8 cellular contexts compared by ENCODE assay signal in the genomic region with DNA sequence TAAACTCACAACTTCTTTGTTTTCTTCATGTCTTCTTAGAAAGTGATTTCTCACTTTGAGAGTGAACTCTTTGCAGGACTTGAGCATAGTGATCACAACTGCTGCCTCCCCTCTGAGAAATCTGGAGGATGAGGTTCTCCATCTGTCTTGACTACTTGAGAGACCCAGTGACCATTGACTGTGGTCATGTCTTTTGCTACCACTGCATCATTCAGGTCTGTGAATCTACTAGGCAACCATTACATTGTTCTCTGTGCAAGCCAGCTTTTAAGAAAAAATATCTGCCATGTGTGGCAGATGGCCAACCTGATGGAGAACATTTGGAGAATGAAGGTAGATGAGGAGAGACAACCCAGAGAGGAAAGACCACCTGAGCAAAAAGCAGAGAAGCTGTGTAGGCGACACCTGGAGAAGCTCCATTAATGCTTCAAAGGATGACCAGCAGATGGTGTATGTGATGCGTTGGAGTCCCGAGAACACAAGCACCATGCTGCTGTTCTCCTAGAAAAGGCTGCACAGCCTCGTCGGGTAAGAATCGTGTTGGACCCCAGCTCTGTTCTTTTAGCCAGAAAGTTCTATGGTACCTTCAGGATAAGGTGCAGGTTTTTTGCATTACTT. TPM values are rescaled to one million over a fixed set of nuclear protein-coding genes. Genes with fewer than 3 reads are reported as not detected.
DNase-seq lines count a peak whose midpoint lies in the region; ATAC-seq and TF ChIP-seq lines count a peak whose summit lies in the region.

No MANE protein-coding gene starts in this region.

- ATAC-seq in mucosa of descending colon = peak; percentile 44
- ATAC-seq in HG03442 (IDR thresholded peaks at IDR 0.05; ENCODE audit: unreplicated experiment) = no peak
- ATAC-seq in GM21515 (IDR thresholded peaks at IDR 0.05; ENCODE audit: unreplicated experiment) = no peak

- peak; percentile 53 for DNase-seq in DMS 273 (lab: John Stamatoyannopoulos, UW; ENCODE audit: unreplicated experiment)
- no peak for DNase-seq in DMS 273 treated with DMSO at 0.1 percent for 48 hours (lab: John Stamatoyannopoulos, UW)
- peak; percentile 21 for DNase-seq in HFFc6
- peak; percentile 11 for DNase-seq in adipocyte (ENCODE audit: low read depth)
- peak in 1 of 3 donors; percentile 21 for DNase-seq in mucosa of descending colon
- no peak for DNase-seq in DMS79 treated with DMSO at 0.1 percent for 48 hours (lab: John Stamatoyannopoulos, UW)

- H3K9ac ChIP-seq in adipocyte (ENCODE audit: low read length) = no peak overlapping the region

- H3K27ac Mint-ChIP-seq in HFFc6 = no peak overlapping the region

- H3K36me3 Mint-ChIP-seq in HFFc6 (ENCODE audit: low read depth) = no peaks in the 10 kb centered on the region

- H3K9me3 Mint-ChIP-seq in HFFc6 = no peaks in the 10 kb centered on the region

- TF ChIP-seq CTCF in HFFc6 (IDR thresholded peaks at IDR 0.05) (peak; percentile 73), mucosa of descending colon (IDR thresholded peaks at IDR 0.05) (no peak)

- peaks cover 22% of the 10 kb centered on the region for H3K27me3 Mint-ChIP-seq in HFFc6 (ENCODE audit: insufficient read depth)

- H3K27me3 ChIP-seq in adipocyte (replicated peaks; ENCODE audit: control insufficient read depth, insufficient read depth, low read length) = no peaks in the 10 kb centered on the region

- H3K9me3 ChIP-seq in adipocyte (ENCODE audit: control insufficient read depth, low read length) (no peaks in the 10 kb centered on the region), mucosa of descending colon (no peaks in the 10 kb centered on the region)

- H3K4me1 ChIP-seq in adipocyte (ENCODE audit: control insufficient read depth, insufficient read depth, low read length) (peaks cover 12% of the 10 kb centered on the region), mucosa of descending colon (ENCODE audit: low read depth) (no peaks in the 10 kb centered on the region)

- no peaks in the 10 kb centered on the region for H3K4me1 Mint-ChIP-seq in HFFc6 (ENCODE audit: low read depth)

- H3K4me3 ChIP-seq in adipocyte (ENCODE audit: low read length) (no peak overlapping the region), mucosa of descending colon (no peak overlapping the region)

- intact Hi-C loops in mucosa of descending colon (cut with DNase I, micrococcal nuclease) = loop anchor here in 1 of 2 donors (10.0 kb wide), 1 partner anchor 157 kb away; no protein-coding TSS in a partner anchor

- H3K36me3 ChIP-seq in adipocyte (ENCODE audit: control insufficient read depth, insufficient read depth, low read length, severe bottlenecking) (no peaks in the 10 kb centered on the region), mucosa of descending colon (ENCODE audit: low read depth) (no peaks in the 10 kb centered on the region)

- H3K4me3 Mint-ChIP-seq in HFFc6 = no peak overlapping the region

RNA-seq across cellular contexts. Expression of gene TRIM26, which starts 25.1 kb away (rescaled TPM):
- 10 to 100 TPM; 29.4 to 34.4 (median 32.2) TPM for total RNA-seq in HFFc6 (2021; fragmentation: NEBNext Ultra II Directional; extraction: Animal tissue kit (Norgen Biotek cat#: 25700))
- 10 to 100 TPM; 52.6 to 58.1 (median 53.0) TPM for total RNA-seq in mucosa of descending colon

Comparison
In these comparisons a context has a peak if more than half of its experiments do, and no peak if none do; other contexts are left out.
1. DNase-seq: peak in DMS 273 (single experiment), HFFc6 (single experiment) and adipocyte (single experiment); none in DMS 273 treated with DMSO at 0.1 percent for 48 hours (single experiment) and DMS79 treated with DMSO at 0.1 percent for 48 hours (single experiment).